Comparison of ENCODE assay signal across 1 cellular context in the genomic region with DNA sequence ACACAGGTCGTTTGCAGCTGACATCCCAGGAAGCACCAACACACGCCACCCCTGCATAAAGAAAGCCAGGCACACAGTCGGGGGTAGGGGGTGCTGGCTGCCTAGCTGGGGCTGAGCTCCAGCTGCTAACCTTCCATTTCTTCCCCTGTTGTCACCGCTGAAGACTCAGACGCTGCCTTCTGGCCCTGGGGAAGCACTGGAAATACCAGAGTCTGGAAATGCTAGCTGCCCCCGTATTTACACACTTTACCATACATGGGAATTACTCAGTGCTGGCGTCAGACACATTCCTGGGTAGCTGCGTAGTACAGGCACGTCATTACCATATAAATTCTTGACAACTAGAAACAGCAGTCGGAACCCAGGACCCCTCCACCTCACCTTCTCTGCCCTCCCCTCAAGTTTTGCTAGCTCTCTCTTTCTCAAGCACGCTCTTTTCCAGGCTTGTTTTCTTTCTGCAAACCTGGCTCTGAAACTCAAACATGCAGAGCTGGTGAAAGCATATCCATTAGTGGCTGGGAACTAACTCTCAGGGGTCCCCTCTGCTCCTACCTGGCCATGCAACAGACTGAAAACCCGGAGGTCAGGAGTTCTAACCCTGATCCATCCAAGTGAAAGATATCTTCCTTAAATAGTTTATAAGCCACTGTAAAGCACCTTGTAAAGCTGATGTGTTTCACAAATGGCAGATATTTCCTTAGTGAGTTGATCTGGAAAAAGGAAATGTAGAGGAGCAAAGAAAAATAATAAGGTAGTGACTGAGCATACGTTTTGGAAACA.
A peak's percentile ranks its signal among the peaks of the same experiment; 100 is the strongest.
TF ChIP-seq lines count a peak whose summit lies in the region.

No MANE protein-coding gene starts in this region.

TF ChIP-seq in HEK293, 187 proteins besides CTCF, POLR2A, EP300 and RAD21 (continued from another document and continues in another):
- TF ChIP-seq, protein P1, sequence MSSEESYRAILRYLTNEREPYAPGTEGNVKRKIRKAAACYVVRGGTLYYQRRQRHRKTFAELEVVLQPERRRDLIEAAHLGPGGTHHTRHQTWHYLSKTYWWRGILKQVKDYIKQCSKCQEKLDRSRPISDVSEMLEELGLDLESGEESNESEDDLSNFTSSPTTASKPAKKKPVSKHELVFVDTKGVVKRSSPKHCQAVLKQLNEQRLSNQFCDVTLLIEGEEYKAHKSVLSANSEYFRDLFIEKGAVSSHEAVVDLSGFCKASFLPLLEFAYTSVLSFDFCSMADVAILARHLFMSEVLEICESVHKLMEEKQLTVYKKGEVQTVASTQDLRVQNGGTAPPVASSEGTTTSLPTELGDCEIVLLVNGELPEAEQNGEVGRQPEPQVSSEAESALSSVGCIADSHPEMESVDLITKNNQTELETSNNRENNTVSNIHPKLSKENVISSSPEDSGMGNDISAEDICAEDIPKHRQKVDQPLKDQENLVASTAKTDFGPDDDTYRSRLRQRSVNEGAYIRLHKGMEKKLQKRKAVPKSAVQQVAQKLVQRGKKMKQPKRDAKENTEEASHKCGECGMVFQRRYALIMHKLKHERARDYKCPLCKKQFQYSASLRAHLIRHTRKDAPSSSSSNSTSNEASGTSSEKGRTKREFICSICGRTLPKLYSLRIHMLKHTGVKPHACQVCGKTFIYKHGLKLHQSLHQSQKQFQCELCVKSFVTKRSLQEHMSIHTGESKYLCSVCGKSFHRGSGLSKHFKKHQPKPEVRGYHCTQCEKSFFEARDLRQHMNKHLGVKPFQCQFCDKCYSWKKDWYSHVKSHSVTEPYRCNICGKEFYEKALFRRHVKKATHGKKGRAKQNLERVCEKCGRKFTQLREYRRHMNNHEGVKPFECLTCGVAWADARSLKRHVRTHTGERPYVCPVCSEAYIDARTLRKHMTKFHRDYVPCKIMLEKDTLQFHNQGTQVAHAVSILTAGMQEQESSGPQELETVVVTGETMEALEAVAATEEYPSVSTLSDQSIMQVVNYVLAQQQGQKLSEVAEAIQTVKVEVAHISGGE (tag by site-specific recombination; conservative IDR thresholded peaks at IDR 0.05; ENCODE audit: low read depth), result no peak
- TF ChIP-seq, protein P2, sequence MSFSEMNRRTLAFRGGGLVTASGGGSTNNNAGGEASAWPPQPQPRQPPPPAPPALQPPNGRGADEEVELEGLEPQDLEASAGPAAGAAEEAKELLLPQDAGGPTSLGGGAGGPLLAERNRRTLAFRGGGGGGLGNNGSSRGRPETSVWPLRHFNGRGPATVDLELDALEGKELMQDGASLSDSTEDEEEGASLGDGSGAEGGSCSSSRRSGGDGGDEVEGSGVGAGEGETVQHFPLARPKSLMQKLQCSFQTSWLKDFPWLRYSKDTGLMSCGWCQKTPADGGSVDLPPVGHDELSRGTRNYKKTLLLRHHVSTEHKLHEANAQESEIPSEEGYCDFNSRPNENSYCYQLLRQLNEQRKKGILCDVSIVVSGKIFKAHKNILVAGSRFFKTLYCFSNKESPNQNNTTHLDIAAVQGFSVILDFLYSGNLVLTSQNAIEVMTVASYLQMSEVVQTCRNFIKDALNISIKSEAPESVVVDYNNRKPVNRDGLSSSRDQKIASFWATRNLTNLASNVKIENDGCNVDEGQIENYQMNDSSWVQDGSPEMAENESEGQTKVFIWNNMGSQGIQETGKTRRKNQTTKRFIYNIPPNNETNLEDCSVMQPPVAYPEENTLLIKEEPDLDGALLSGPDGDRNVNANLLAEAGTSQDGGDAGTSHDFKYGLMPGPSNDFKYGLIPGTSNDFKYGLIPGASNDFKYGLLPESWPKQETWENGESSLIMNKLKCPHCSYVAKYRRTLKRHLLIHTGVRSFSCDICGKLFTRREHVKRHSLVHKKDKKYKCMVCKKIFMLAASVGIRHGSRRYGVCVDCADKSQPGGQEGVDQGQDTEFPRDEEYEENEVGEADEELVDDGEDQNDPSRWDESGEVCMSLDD (tag by site-specific recombination; IDR thresholded peaks at IDR 0.05), result no peak
- TF ChIP-seq ZNF426 (tag by site-specific recombination; IDR thresholded peaks at IDR 0.05) (no peak), SALL2 (tag by site-specific recombination; IDR thresholded peaks at IDR 0.05; ENCODE audit: borderline replicate concordance) (no peak), BCL11B (tag by site-specific recombination; IDR thresholded peaks at IDR 0.05; ENCODE audit: low read depth) (no peak), EGR2 (tag by site-specific recombination; IDR thresholded peaks at IDR 0.05; ENCODE audit: low read depth) (no peak), ZSCAN30 (tag by site-specific recombination; IDR thresholded peaks at IDR 0.05) (no peak), ZNF169 (tag by site-specific recombination; IDR thresholded peaks at IDR 0.05) (no peak), ZNF174 (tag by site-specific recombination; IDR thresholded peaks at IDR 0.05) (no peak), ZBTB8A (tag by site-specific recombination; IDR thresholded peaks at IDR 0.05) (no peak), TCF7L2 (IDR thresholded peaks at IDR 0.05; ENCODE audit: borderline replicate concordance, low read depth, low read length) (no peak), ZNF354C (tag by site-specific recombination; IDR thresholded peaks at IDR 0.05; ENCODE audit: borderline replicate concordance, low read depth) (no peak), ZNF560 (tag by site-specific recombination; IDR thresholded peaks at IDR 0.05; ENCODE audit: borderline replicate concordance) (no peak), ZNF416 (tag by site-specific recombination; IDR thresholded peaks at IDR 0.05) (no peak), ZNF621 (tag by site-specific recombination; IDR thresholded peaks at IDR 0.05) (no peak), ZNF585B (tag by site-specific recombination; IDR thresholded peaks at IDR 0.05) (no peak), PRDM1 (tag by site-specific recombination; IDR thresholded peaks at IDR 0.05) (peak; percentile 86), OSR2 (tag by site-specific recombination; IDR thresholded peaks at IDR 0.05) (peak; percentile 88), ZNF610 (tag by site-specific recombination; IDR thresholded peaks at IDR 0.05; ENCODE audit: borderline replicate concordance) (no peak), ZNF549 (tag by site-specific recombination; IDR thresholded peaks at IDR 0.05) (no peak), ZFP3 (tag by site-specific recombination; IDR thresholded peaks at IDR 0.05; ENCODE audit: low read depth) (no peak), ZNF707 (tag by site-specific recombination; IDR thresholded peaks at IDR 0.05) (no peak), ZNF221 (tag by site-specific recombination; IDR thresholded peaks at IDR 0.05; ENCODE audit: borderline replicate concordance) (no peak), ZNF341 (tag by site-specific recombination; IDR thresholded peaks at IDR 0.05; ENCODE audit: low read depth) (no peak)
- TF ChIP-seq, protein P3, sequence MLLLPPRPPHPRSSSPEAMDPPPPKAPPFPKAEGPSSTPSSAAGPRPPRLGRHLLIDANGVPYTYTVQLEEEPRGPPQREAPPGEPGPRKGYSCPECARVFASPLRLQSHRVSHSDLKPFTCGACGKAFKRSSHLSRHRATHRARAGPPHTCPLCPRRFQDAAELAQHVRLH (tag by site-specific recombination; IDR thresholded peaks at IDR 0.05), result no peak
- TF ChIP-seq, protein P4, sequence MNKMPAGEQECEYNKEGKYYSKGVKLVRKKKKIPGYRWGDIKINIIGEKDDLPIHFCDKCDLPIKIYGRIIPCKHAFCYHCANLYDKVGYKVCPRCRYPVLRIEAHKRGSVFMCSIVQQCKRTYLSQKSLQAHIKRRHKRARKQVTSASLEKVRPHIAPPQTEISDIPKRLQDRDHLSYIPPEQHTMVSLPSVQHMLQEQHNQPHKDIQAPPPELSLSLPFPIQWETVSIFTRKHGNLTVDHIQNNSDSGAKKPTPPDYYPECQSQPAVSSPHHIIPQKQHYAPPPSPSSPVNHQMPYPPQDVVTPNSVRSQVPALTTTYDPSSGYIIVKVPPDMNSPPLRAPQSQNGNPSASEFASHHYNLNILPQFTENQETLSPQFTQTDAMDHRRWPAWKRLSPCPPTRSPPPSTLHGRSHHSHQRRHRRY (tag by site-specific recombination; IDR thresholded peaks at IDR 0.05), result no peak
- TF ChIP-seq, protein P5, sequence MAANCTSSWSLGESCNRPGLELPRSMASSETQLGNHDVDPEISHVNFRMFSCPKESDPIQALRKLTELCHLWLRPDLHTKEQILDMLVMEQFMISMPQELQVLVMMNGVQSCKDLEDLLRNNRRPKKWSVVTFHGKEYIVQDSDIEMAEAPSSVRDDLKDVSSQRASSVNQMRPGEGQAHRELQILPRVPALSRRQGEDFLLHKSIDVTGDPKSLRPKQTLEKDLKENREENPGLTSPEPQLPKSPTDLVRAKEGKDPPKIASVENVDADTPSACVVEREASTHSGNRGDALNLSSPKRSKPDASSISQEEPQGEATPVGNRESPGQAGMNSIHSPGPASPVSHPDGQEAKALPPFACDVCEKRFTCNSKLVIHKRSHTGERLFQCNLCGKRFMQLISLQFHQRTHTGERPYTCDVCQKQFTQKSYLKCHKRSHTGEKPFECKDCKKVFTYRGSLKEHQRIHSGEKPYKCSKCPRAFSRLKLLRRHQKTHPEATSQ (tag by site-specific recombination; IDR thresholded peaks at IDR 0.05), result no peak
- TF ChIP-seq, protein P6, sequence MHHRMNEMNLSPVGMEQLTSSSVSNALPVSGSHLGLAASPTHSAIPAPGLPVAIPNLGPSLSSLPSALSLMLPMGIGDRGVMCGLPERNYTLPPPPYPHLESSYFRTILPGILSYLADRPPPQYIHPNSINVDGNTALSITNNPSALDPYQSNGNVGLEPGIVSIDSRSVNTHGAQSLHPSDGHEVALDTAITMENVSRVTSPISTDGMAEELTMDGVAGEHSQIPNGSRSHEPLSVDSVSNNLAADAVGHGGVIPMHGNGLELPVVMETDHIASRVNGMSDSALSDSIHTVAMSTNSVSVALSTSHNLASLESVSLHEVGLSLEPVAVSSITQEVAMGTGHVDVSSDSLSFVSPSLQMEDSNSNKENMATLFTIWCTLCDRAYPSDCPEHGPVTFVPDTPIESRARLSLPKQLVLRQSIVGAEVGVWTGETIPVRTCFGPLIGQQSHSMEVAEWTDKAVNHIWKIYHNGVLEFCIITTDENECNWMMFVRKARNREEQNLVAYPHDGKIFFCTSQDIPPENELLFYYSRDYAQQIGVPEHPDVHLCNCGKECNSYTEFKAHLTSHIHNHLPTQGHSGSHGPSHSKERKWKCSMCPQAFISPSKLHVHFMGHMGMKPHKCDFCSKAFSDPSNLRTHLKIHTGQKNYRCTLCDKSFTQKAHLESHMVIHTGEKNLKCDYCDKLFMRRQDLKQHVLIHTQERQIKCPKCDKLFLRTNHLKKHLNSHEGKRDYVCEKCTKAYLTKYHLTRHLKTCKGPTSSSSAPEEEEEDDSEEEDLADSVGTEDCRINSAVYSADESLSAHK (tag by site-specific recombination; IDR thresholded peaks at IDR 0.05), result peak; percentile 75
- TF ChIP-seq, protein P7, sequence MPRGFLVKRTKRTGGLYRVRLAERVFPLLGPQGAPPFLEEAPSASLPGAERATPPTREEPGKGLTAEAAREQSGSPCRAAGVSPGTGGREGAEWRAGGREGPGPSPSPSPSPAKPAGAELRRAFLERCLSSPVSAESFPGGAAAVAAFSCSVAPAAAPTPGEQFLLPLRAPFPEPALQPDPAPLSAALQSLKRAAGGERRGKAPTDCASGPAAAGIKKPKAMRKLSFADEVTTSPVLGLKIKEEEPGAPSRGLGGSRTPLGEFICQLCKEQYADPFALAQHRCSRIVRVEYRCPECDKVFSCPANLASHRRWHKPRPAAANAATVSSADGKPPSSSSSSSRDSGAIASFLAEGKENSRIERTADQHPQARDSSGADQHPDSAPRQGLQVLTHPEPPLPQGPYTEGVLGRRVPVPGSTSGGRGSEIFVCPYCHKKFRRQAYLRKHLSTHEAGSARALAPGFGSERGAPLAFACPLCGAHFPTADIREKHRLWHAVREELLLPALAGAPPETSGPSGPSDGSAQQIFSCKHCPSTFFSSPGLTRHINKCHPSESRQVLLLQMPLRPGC (tag by site-specific recombination; IDR thresholded peaks at IDR 0.05), result peak; percentile 99
- TF ChIP-seq, protein P8, sequence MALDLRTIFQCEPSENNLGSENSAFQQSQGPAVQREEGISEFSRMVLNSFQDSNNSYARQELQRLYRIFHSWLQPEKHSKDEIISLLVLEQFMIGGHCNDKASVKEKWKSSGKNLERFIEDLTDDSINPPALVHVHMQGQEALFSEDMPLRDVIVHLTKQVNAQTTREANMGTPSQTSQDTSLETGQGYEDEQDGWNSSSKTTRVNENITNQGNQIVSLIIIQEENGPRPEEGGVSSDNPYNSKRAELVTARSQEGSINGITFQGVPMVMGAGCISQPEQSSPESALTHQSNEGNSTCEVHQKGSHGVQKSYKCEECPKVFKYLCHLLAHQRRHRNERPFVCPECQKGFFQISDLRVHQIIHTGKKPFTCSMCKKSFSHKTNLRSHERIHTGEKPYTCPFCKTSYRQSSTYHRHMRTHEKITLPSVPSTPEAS (tag by site-specific recombination; IDR thresholded peaks at IDR 0.05), result peak; percentile 27; the same call in 1 of the 2 replicates
- TF ChIP-seq, protein P9, sequence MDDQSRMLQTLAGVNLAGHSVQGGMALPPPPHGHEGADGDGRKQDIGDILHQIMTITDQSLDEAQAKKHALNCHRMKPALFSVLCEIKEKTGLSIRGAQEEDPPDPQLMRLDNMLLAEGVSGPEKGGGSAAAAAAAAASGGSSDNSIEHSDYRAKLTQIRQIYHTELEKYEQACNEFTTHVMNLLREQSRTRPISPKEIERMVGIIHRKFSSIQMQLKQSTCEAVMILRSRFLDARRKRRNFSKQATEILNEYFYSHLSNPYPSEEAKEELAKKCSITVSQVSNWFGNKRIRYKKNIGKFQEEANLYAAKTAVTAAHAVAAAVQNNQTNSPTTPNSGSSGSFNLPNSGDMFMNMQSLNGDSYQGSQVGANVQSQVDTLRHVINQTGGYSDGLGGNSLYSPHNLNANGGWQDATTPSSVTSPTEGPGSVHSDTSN (CRISPR knock-in tag; IDR thresholded peaks at IDR 0.05), result no peak
- TF ChIP-seq, protein P10, sequence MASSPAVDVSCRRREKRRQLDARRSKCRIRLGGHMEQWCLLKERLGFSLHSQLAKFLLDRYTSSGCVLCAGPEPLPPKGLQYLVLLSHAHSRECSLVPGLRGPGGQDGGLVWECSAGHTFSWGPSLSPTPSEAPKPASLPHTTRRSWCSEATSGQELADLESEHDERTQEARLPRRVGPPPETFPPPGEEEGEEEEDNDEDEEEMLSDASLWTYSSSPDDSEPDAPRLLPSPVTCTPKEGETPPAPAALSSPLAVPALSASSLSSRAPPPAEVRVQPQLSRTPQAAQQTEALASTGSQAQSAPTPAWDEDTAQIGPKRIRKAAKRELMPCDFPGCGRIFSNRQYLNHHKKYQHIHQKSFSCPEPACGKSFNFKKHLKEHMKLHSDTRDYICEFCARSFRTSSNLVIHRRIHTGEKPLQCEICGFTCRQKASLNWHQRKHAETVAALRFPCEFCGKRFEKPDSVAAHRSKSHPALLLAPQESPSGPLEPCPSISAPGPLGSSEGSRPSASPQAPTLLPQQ (tag by site-specific recombination; IDR thresholded peaks at IDR 0.05), result 0 out of 2 replicates have a peak, but pooled peaks have one; percentile 41
